In the genomic region with DNA sequence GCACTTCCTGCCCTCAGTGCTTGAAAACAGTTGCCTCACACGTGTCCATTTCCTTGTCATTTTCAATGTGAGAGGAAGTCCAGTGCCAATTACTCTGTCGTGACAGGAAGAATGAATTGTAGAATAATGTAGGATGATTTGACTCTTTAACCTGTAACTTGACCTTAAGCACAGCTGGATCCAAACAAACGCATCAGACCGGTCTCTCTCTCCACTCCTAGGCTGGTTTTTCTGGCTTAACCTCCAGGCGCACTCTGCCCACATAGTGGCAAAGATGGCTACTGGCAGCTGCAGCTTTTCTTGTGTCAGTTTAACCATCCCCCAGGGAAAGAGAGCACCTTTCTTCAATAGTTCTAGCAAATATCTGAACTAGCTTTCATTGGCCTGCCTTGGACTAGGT, we compare ENCODE assay signal across 27 cellular contexts. TPM values are rescaled to one million over a fixed set of nuclear protein-coding genes. Genes with fewer than 3 reads are reported as not detected.
"Had no signal": no experiment of that assay in that cellular context is flagged by ENCODE, and none has a peak within 500 bp of the region (broad histone marks: within the 10 kb centered on the region; RNA-seq: fewer than 3 reads in every experiment).

No MANE protein-coding gene starts in this region.

- H3K4me1 ChIP-seq: heart left ventricle, left ventricle myocardium inferior, right lobe of liver, stomach, transverse colon, uterus had no signal

- H3K27ac Mint-ChIP-seq: activated CD4-positive, alpha-beta memory T cell treated with anti-CD3 and anti-CD28 coated beads, Interleukin-2, amount 10 ng/mL, durations not matched to agents 7 days and 5 days; activated CD4-positive, alpha-beta T cell treated with anti-CD3 and anti-CD28 coated beads, Interleukin-2, amount 10 ng/mL, durations not matched to agents 24 days and 14 days; activated naive CD4-positive, alpha-beta T cell treated with anti-CD3 and anti-CD28 coated beads, Interleukin-2, amount 10 ng/mL, durations not matched to agents 7 days and 5 days; activated T-cell treated with anti-CD3 and anti-CD28 coated beads, Interleukin-2, amount 50 U/mL, for 72 hours; endodermal cell; nephron; stimulated activated memory B cell treated with anti-CD40 and anti-IgM and Interleukin-4, amounts not matched to agents 10 μg/mL and 1 μg/mL and 100 μg/mL, for 72 hours; T-helper 17 cell had no signal

- H3K27ac ChIP-seq: coronary artery, epithelial cell of prostate, heart left ventricle, left ventricle myocardium inferior, right lobe of liver, stomach, transverse colon, uterus had no signal

- H3K4me1 Mint-ChIP-seq: activated CD4-positive, alpha-beta memory T cell treated with anti-CD3 and anti-CD28 coated beads, Interleukin-2, amount 10 ng/mL, durations not matched to agents 7 days and 5 days; activated CD4-positive, alpha-beta T cell treated with anti-CD3 and anti-CD28 coated beads, Interleukin-2, amount 10 ng/mL, durations not matched to agents 24 days and 14 days; activated naive CD4-positive, alpha-beta T cell treated with anti-CD3 and anti-CD28 coated beads, Interleukin-2, amount 10 ng/mL, durations not matched to agents 7 days and 5 days; endodermal cell; nephron; stimulated activated memory B cell treated with anti-CD40 and anti-IgM and Interleukin-4, amounts not matched to agents 10 μg/mL and 1 μg/mL and 100 μg/mL, for 72 hours; T-helper 17 cell had no signal

- H3K4me3 ChIP-seq: coronary artery, heart left ventricle, left ventricle myocardium inferior, right lobe of liver, stomach, transverse colon, uterus had no signal

- ATAC-seq: activated T-cell treated with anti-CD3 and anti-CD28 coated beads, Interleukin-2, amount 50 U/mL, for 72 hours; heart left ventricle; right lobe of liver; stimulated activated memory B cell treated with anti-CD40 and anti-IgM and Interleukin-4, amounts not matched to agents 10 μg/mL and 1 μg/mL and 100 μg/mL, for 72 hours; T-helper 17 cell had no signal

- H3K36me3 ChIP-seq: heart left ventricle, left ventricle myocardium inferior, right lobe of liver, stomach, transverse colon, uterus had no signal

- H3K4me3 Mint-ChIP-seq: activated CD4-positive, alpha-beta memory T cell treated with anti-CD3 and anti-CD28 coated beads, Interleukin-2, amount 10 ng/mL, durations not matched to agents 7 days and 5 days; activated CD4-positive, alpha-beta T cell treated with anti-CD3 and anti-CD28 coated beads, Interleukin-2, amount 10 ng/mL, durations not matched to agents 24 days and 14 days; activated naive CD4-positive, alpha-beta T cell treated with anti-CD3 and anti-CD28 coated beads, Interleukin-2, amount 10 ng/mL, durations not matched to agents 7 days and 5 days; activated T-cell treated with anti-CD3 and anti-CD28 coated beads, Interleukin-2, amount 50 U/mL, for 72 hours; endodermal cell; nephron; stimulated activated memory B cell treated with anti-CD40 and anti-IgM and Interleukin-4, amounts not matched to agents 10 μg/mL and 1 μg/mL and 100 μg/mL, for 72 hours; T-helper 17 cell had no signal

- H3K36me3 Mint-ChIP-seq: activated naive CD4-positive, alpha-beta T cell treated with anti-CD3 and anti-CD28 coated beads, Interleukin-2, amount 10 ng/mL, durations not matched to agents 7 days and 5 days; stimulated activated memory B cell treated with anti-CD40 and anti-IgM and Interleukin-4, amounts not matched to agents 10 μg/mL and 1 μg/mL and 100 μg/mL, for 72 hours had no signal

- H3K9me3 ChIP-seq: heart left ventricle, left ventricle myocardium inferior, right lobe of liver, stomach, transverse colon, uterus had no signal

- H3K9me3 Mint-ChIP-seq: activated CD4-positive, alpha-beta T cell treated with anti-CD3 and anti-CD28 coated beads, Interleukin-2, amount 10 ng/mL, durations not matched to agents 24 days and 14 days; activated naive CD4-positive, alpha-beta T cell treated with anti-CD3 and anti-CD28 coated beads, Interleukin-2, amount 10 ng/mL, durations not matched to agents 7 days and 5 days had no signal

- DNase-seq: activated CD4-positive, alpha-beta memory T cell treated with anti-CD3 and anti-CD28 coated beads, Interleukin-2, amount 10 ng/mL, durations not matched to agents 7 days and 5 days; activated CD4-positive, alpha-beta T cell treated with anti-CD3 and anti-CD28 coated beads, Interleukin-2, amount 10 ng/mL, durations not matched to agents 24 days and 14 days; activated CD4-positive, CD25-positive, alpha-beta regulatory T cell; activated effector memory CD4-positive, alpha-beta T cell treated with Interleukin-2 at 50 U/mL for 16 hours; activated naive CD4-positive, alpha-beta T cell treated with anti-CD3 and anti-CD28 coated beads, Interleukin-2, amount 10 ng/mL, durations not matched to agents 7 days and 5 days; activated T-cell treated with anti-CD3 and anti-CD28 coated beads, Interleukin-2, amount 50 U/mL, for 72 hours; amygdala; cerebellar nuclear complex; endodermal cell; heart left ventricle; left ventricle myocardium inferior; nucleus accumbens; right lobe of liver; small intestine; stimulated activated CD4-positive, alpha-beta T cell treated with anti-CD3 and anti-CD28 coated beads, Interleukin-2, amount 100 ng/mL, for 24 hours; stomach; T-helper 17 cell; transverse colon; uterus had no signal

- H3K27me3 ChIP-seq: heart left ventricle, right lobe of liver, stomach, transverse colon, uterus had no signal

- H3K27me3 Mint-ChIP-seq: activated CD4-positive, alpha-beta memory T cell treated with anti-CD3 and anti-CD28 coated beads, Interleukin-2, amount 10 ng/mL, durations not matched to agents 7 days and 5 days; activated CD4-positive, alpha-beta T cell treated with anti-CD3 and anti-CD28 coated beads, Interleukin-2, amount 10 ng/mL, durations not matched to agents 24 days and 14 days; activated naive CD4-positive, alpha-beta T cell treated with anti-CD3 and anti-CD28 coated beads, Interleukin-2, amount 10 ng/mL, durations not matched to agents 7 days and 5 days; stimulated activated memory B cell treated with anti-CD40 and anti-IgM and Interleukin-4, amounts not matched to agents 10 μg/mL and 1 μg/mL and 100 μg/mL, for 72 hours had no signal

RNA-seq across cellular contexts. Expression of a gene that starts 29.4 kb away (rescaled TPM):
- total RNA-seq: activated CD4-positive, alpha-beta memory T cell treated with anti-CD3 and anti-CD28 coated beads, Interleukin-2, amount 10 ng/mL, durations not matched to agents 7 days and 5 days; activated CD4-positive, alpha-beta T cell treated with anti-CD3 and anti-CD28 coated beads, Interleukin-2, amount 10 ng/mL, durations not matched to agents 24 days and 14 days; activated T-cell treated with anti-CD3 and anti-CD28 coated beads, Interleukin-2, amount 50 U/mL, for 72 hours; endodermal cell; fibroblast of villous mesenchyme; heart left ventricle; kidney epithelial cell; left ventricle myocardium inferior; lung microvascular endothelial cell; right lobe of liver; T-helper 17 cell; temporal lobe had no signal
- polyA plus RNA-seq: heart left ventricle had no signal
